ENCODE assay signal across 1 cellular context in genomic region chr22:30885591-30885990, GRCh38.
TF ChIP-seq lines count a peak whose summit lies in the region.

No MANE protein-coding gene starts in this region.

TF ChIP-seq in HepG2, 621 proteins besides CTCF, POLR2A, EP300 and RAD21 (continued from another document):
- TF ChIP-seq ZNF275 (CRISPR knock-in tag; IDR thresholded peaks at IDR 0.05; ENCODE audit: borderline replicate concordance), result no peak
- no peak for TF ChIP-seq CEBPG (CRISPR knock-in tag; IDR thresholded peaks at IDR 0.05)
- TF ChIP-seq KDM5B (CRISPR knock-in tag; IDR thresholded peaks at IDR 0.05; ENCODE audit: borderline replicate concordance), result no peak
- no peak for TF ChIP-seq STAG1 (CRISPR knock-in tag; IDR thresholded peaks at IDR 0.05)
- TF ChIP-seq ZNF747 (CRISPR knock-in tag; IDR thresholded peaks at IDR 0.05; ENCODE audit: borderline replicate concordance), result no peak
- no peak for TF ChIP-seq ZNF407 (CRISPR knock-in tag; IDR thresholded peaks at IDR 0.05; ENCODE audit: not compliant biosample characterization)
- TF ChIP-seq ZHX2 (IDR thresholded peaks at IDR 0.05; ENCODE audit: low read depth), result no peak
- no peak for TF ChIP-seq ZHX2 (CRISPR knock-in tag; IDR thresholded peaks at IDR 0.05; ENCODE audit: borderline replicate concordance)
